In the genomic region with DNA sequence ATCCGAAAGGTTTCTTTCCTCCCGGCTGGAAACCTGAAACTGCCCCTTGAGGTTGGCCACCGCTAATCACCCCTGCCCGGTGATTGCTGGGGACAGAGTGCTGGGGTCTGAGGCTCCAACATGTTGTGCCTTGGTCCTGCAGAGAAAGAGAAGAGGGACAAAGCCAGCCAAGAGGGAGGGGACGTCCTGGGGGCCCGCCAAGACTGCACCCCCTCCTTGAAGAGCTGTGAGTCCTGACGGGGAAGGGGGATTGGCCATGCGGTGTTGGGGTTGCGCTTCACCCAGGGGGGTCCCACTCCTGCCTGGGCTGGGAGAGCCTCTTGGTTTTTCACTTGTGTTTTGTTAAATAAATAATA, we compare ENCODE assay signal across 10 cellular contexts. TPM values are rescaled to one million over a fixed set of nuclear protein-coding genes. Genes with fewer than 3 reads are reported as not detected.
DNase-seq lines count a peak whose midpoint lies in the region; ATAC-seq and TF ChIP-seq lines count a peak whose summit lies in the region.
"Had no signal": no experiment of that assay in that cellular context is flagged by ENCODE, and none has a peak within 500 bp of the region (broad histone marks: within the 10 kb centered on the region; RNA-seq: fewer than 3 reads in every experiment).

No MANE protein-coding gene starts in this region.

- no peaks in the 10 kb centered on the region for H3K27me3 Mint-ChIP-seq in CD8-positive, alpha-beta memory T cell
- H3K27me3 Mint-ChIP-seq in central memory CD8-positive, alpha-beta T cell = no peaks in the 10 kb centered on the region

- 58 to 83% (median 71%) methylated on average over 9 of the region's 9 CpGs for WGBS in psoas muscle, 3 donors
- WGBS in heart right ventricle, 2 donors = 78 to 88% methylated on average over 9 of the region's 9 CpGs

- POLR2A ChIA-PET in CD8-positive, alpha-beta memory T cell (lab: Charles Lee) = interaction anchor here (0.6 to 1.1 kb wide), 2 partner anchors 14 kb away, joined by 3 read pairs; no protein-coding TSS in a partner anchor

- no peaks in the 10 kb centered on the region for H3K27me3 ChIP-seq in CD8-positive, alpha-beta memory T cell (ENCODE audit: insufficient read depth, low read length, poor library complexity, severe bottlenecking)
- H3K27me3 ChIP-seq in OCI-LY3 (ENCODE audit: low read depth, low read length) = no peaks in the 10 kb centered on the region
- no peaks in the 10 kb centered on the region for H3K27me3 ChIP-seq in psoas muscle (ENCODE audit: insufficient read depth in 3 of 3, low read length in 2 of 3)
- no peaks in the 10 kb centered on the region for H3K27me3 ChIP-seq in heart right ventricle

- 0 out of 2 replicates have a peak overlapping the region, but pooled peaks have one; percentile 81 for H2AFZ ChIP-seq in OCI-LY3 (ENCODE audit: low read depth, low read length)

- peak overlapping the region; percentile 86 to 97 (median 92) for H3K4me3 Mint-ChIP-seq in CD8-positive, alpha-beta memory T cell
- peak overlapping the region; percentile 92 for H3K4me3 Mint-ChIP-seq in central memory CD8-positive, alpha-beta T cell

- H3K4me1 ChIP-seq in CD8-positive, alpha-beta memory T cell (ENCODE audit: insufficient read depth, low read length) = peaks cover 97% of the 10 kb centered on the region
- H3K4me1 ChIP-seq in OCI-LY3 (ENCODE audit: low read length) (peaks cover 12% of the 10 kb centered on the region), psoas muscle (peaks cover 57% of the 10 kb centered on the region), heart right ventricle (peaks cover 11 to 74% (median 65%) of the 10 kb centered on the region in 9 donors)

- CTCF ChIA-PET in CD8-positive, alpha-beta memory T cell (lab: Charles Lee) = interaction anchor here (1.4 kb wide), 1 partner anchor 60 kb away, joined by 3 read pairs; no protein-coding TSS in a partner anchor

- H3K36me3 Mint-ChIP-seq in CD8-positive, alpha-beta memory T cell = peaks cover 4 to 83% (median 24%) of the 10 kb centered on the region in 3 donors
- peaks cover 27% of the 10 kb centered on the region for H3K36me3 Mint-ChIP-seq in central memory CD8-positive, alpha-beta T cell (ENCODE audit: insufficient read depth)

- H3K4me3 ChIP-seq in CD8-positive, alpha-beta memory T cell (ENCODE audit: low read length) = peak overlapping the region; percentile 78
- no peak overlapping the region for H3K4me3 ChIP-seq in OCI-LY3 (ENCODE audit: low read length)
- H3K4me3 ChIP-seq in psoas muscle = no peak overlapping the region
- peak overlapping the region in 1 of 10 donors; percentile 39 for H3K4me3 ChIP-seq in heart right ventricle

- H3K9me3 ChIP-seq in CD8-positive, alpha-beta memory T cell (ENCODE audit: low read length) = no peaks in the 10 kb centered on the region
- H3K9me3 ChIP-seq in OCI-LY3 (ENCODE audit: insufficient read depth, low read length) (no peaks in the 10 kb centered on the region), psoas muscle (no peaks in the 10 kb centered on the region), heart right ventricle (no peaks in the 10 kb centered on the region)

- no peak for DNase-seq in CD8-positive, alpha-beta memory T cell
- no peak for DNase-seq in central memory CD8-positive, alpha-beta T cell (ENCODE audit: low spot score in 2 of 2)
- DNase-seq in psoas muscle (peak in 1 of 2 donors; percentile 45), heart right ventricle (no peak), OCI-M1 (lab: John Stamatoyannopoulos, UW) (no peak), NCI-H2196 treated with DMSO at 0.1 percent for 48 hours (lab: John Stamatoyannopoulos, UW; ENCODE audit: unreplicated experiment) (no peak)
- DNase-seq: NCI-H1417 treated with DMSO at 0.1 percent for 48 hours, NCI-H524 treated with DMSO at 0.1 percent for 48 hours had no signal

- no peak overlapping the region for H3K9ac ChIP-seq in OCI-LY3 (ENCODE audit: low read length)

- TF ChIP-seq CTCF in OCI-LY3 (IDR thresholded peaks at IDR 0.05; ENCODE audit: low read depth, low read length) (no peak), psoas muscle (IDR thresholded peaks at IDR 0.05) (no peak), heart right ventricle (IDR thresholded peaks at IDR 0.05) (no peak)

- no peaks in the 10 kb centered on the region for H4K20me1 ChIP-seq in OCI-LY3 (ENCODE audit: insufficient read depth, low read length)

- intact Hi-C loops in psoas muscle (cut with DNase I) = no loop called here
- intact Hi-C loops in heart right ventricle (cut with DNase I) = no loop called here

- peak overlapping the region; percentile 29 for H3K4me2 ChIP-seq in OCI-LY3 (ENCODE audit: low read length)

- H3K27ac Mint-ChIP-seq in CD8-positive, alpha-beta memory T cell = peak overlapping the region; percentile 85 to 99 (median 96)
- peak overlapping the region; percentile 92 for H3K27ac Mint-ChIP-seq in central memory CD8-positive, alpha-beta T cell (ENCODE audit: low read depth)

- peaks cover 78 to 96% (median 84%) of the 10 kb centered on the region in 3 donors for H3K4me1 Mint-ChIP-seq in CD8-positive, alpha-beta memory T cell
- H3K4me1 Mint-ChIP-seq in central memory CD8-positive, alpha-beta T cell = peaks cover 64% of the 10 kb centered on the region

- H3K36me3 ChIP-seq in CD8-positive, alpha-beta memory T cell (ENCODE audit: insufficient read depth, low read length) = peaks cover 36% of the 10 kb centered on the region
- H3K36me3 ChIP-seq in OCI-LY3 (replicated peaks; ENCODE audit: low read depth, low read length) = no peaks in the 10 kb centered on the region
- peaks cover 0 to 61% of the 10 kb centered on the region in 2 donors for H3K36me3 ChIP-seq in psoas muscle (ENCODE audit: insufficient read depth in 1 of 2, low read depth in 1 of 2)
- H3K36me3 ChIP-seq in heart right ventricle = peaks cover 0 to 80% (median 24%) of the 10 kb centered on the region in 9 donors

- no peaks in the 10 kb centered on the region for H3K79me2 ChIP-seq in OCI-LY3 (ENCODE audit: low read length)

- ATAC-seq in central memory CD8-positive, alpha-beta T cell (replicated peaks; ENCODE audit: extremely low read depth, poor library complexity, severe bottlenecking) = no peak
- no peak for ATAC-seq in psoas muscle
- ATAC-seq in heart right ventricle = no peak
- no peak for ATAC-seq in HG02763 (IDR thresholded peaks at IDR 0.05; ENCODE audit: unreplicated experiment)

- peak overlapping the region; percentile 46 for H3K27ac ChIP-seq in CD8-positive, alpha-beta memory T cell (ENCODE audit: low read depth, low read length)
- H3K27ac ChIP-seq in OCI-LY3 (ENCODE audit: low read length) = no peak overlapping the region
- H3K27ac ChIP-seq in psoas muscle = peak overlapping the region; percentile 41
- H3K27ac ChIP-seq in heart right ventricle = peak overlapping the region in 1 of 10 donors; percentile 82

- H3K9me3 Mint-ChIP-seq in CD8-positive, alpha-beta memory T cell = no peaks in the 10 kb centered on the region
- H3K9me3 Mint-ChIP-seq in central memory CD8-positive, alpha-beta T cell = no peaks in the 10 kb centered on the region

RNA-seq across cellular contexts. Expression of a gene that starts 19.5 kb away (rescaled TPM):
- total RNA-seq in CD8-positive, alpha-beta memory T cell = 10 to 100 TPM; 21.1 to 22.0 TPM
- 302 TPM for polyA plus RNA-seq in CD8-positive, alpha-beta memory T cell
- total RNA-seq in psoas muscle = 10 to 100 TPM; 10.1 to 12.9 (median 10.9) TPM
- polyA plus RNA-seq in psoas muscle = 10 to 100 TPM in 1 of 3 donors, 1 to 10 TPM in 2; 5.6 to 10.5 (median 6.7) TPM
- total RNA-seq in heart right ventricle = 10 to 100 TPM in 6 of 10 donors, 1 to 10 TPM in 4; 8.5 to 16.1 (median 11.6) TPM
- 10 to 100 TPM in 1 of 2 donors, 1 to 10 TPM in 1; 9.9 to 10.5 TPM for polyA plus RNA-seq in heart right ventricle

RNA-seq across cellular contexts. Expression of a gene that starts 53.7 kb away (rescaled TPM):
- 1 to 10 TPM; 2.8 to 3.6 TPM for total RNA-seq in CD8-positive, alpha-beta memory T cell
- polyA plus RNA-seq in CD8-positive, alpha-beta memory T cell = 5.6 TPM
- 1 to 10 TPM; 1.8 to 6.7 (median 2.5) TPM for total RNA-seq in psoas muscle
- polyA plus RNA-seq in psoas muscle = 1 to 10 TPM; 1.8 to 2.0 (median 1.9) TPM
- total RNA-seq in heart right ventricle = 10 to 100 TPM in 9 of 10 donors, 1 to 10 TPM in 1; 9.7 to 23.4 (median 14.2) TPM
- polyA plus RNA-seq in heart right ventricle = 10 to 100 TPM; 10.1 to 11.3 TPM
